Comparison of ENCODE assay signal across 9 cellular contexts in genomic region chr14:44896275-44897040, GRCh38.
A peak's percentile ranks its signal among the peaks of the same experiment; 100 is the strongest.
DNase-seq lines count a peak whose midpoint lies in the region; ATAC-seq, FAIRE-seq and TF ChIP-seq lines count a peak whose summit lies in the region.
"Had no signal": no experiment of that assay in that cellular context is flagged by ENCODE, and none has a peak within 500 bp of the region (broad histone marks: within the 10 kb centered on the region; RNA-seq: fewer than 3 reads in every experiment).

No MANE protein-coding gene starts in this region.

- H3K4me1 Mint-ChIP-seq in activated CD4-positive, alpha-beta memory T cell treated with anti-CD3 and anti-CD28 coated beads for 36 hours (ENCODE audit: low read depth): peaks cover 17% of the 10 kb centered on the region

- H3K4me3 ChIP-seq in right atrium auricular region (peak overlapping the region; percentile 91 to 96), right lobe of liver (peak overlapping the region in 2 of 3 donors; percentile 23 to 43)

- no peak for FAIRE-seq in urothelium cell line (lab: Jason Lieb, UNC)
- FAIRE-seq: endometrium had no signal

- no peaks in the 10 kb centered on the region for H3K27me3 Mint-ChIP-seq in activated CD4-positive, alpha-beta memory T cell treated with anti-CD3 and anti-CD28 coated beads for 36 hours

- H3K27ac ChIP-seq in right atrium auricular region (peak overlapping the region; percentile 100), right lobe of liver (peak overlapping the region; percentile 56 to 67 (median 57))

- POLR2A ChIA-PET in activated CD4-positive, alpha-beta memory T cell treated with anti-CD3 and anti-CD28 coated beads for 36 hours (lab: Charles Lee): interaction anchor here (0.6 to 2.5 kb wide), 6 partner anchors 16 to 357 kb away, joined by 3 to 17 read pairs (median 4); partner anchors contain the start of genes FANCM, KLHL28, MIS18BP1 and TOGARAM1

- H3K9me3 Mint-ChIP-seq in activated CD4-positive, alpha-beta memory T cell treated with anti-CD3 and anti-CD28 coated beads for 36 hours: peaks cover 2% of the 10 kb centered on the region

- H3K4me3 Mint-ChIP-seq in activated CD4-positive, alpha-beta memory T cell treated with anti-CD3 and anti-CD28 coated beads for 36 hours: peak overlapping the region; percentile 87

- no peak for DNase-seq in right atrium auricular region (ENCODE audit: low spot score)
- no peak for DNase-seq in Right ventricle myocardium inferior (ENCODE audit: missing footprints)
- DNase-seq in activated CD4-positive, alpha-beta memory T cell treated with anti-CD3 and anti-CD28 coated beads for 36 hours: no peak
- DNase-seq in right lobe of liver: no peak
- DNase-seq in urothelium cell line (ENCODE audit: low spot score): no peak
- no peak for DNase-seq in DMS153 treated with DMSO at 0.1 percent for 48 hours (lab: John Stamatoyannopoulos, UW; ENCODE audit: unreplicated experiment)
- DNase-seq in iPS-NIHi7 (ENCODE audit: extremely low spot score): no peak

- H3K27ac Mint-ChIP-seq in activated CD4-positive, alpha-beta memory T cell treated with anti-CD3 and anti-CD28 coated beads for 36 hours: peak overlapping the region; percentile 83

- no peaks in the 10 kb centered on the region for H3K9me3 ChIP-seq in right atrium auricular region
- no peaks in the 10 kb centered on the region for H3K9me3 ChIP-seq in right lobe of liver

- intact Hi-C loops in Right ventricle myocardium inferior (cut with DNase I): loop anchor here (2.0 to 5.0 kb wide), 4 partner anchors 66 to 371 kb away; partner anchors contain the start of genes MIS18BP1, PRPF39 and TOGARAM1
- intact Hi-C loops in activated CD4-positive, alpha-beta memory T cell treated with anti-CD3 and anti-CD28 coated beads for 36 hours (cut with micrococcal nuclease): loop anchor here (1.0 to 5.0 kb wide), 5 partner anchors 66 to 371 kb away; partner anchors contain the start of genes FKBP3, MIS18BP1 and TOGARAM1
- intact Hi-C loops in right lobe of liver (cut with DNase I): no loop called here

- H3K36me3 ChIP-seq in right atrium auricular region (no peaks in the 10 kb centered on the region), right lobe of liver (no peaks in the 10 kb centered on the region)

- H3K27me3 ChIP-seq in right atrium auricular region (no peaks in the 10 kb centered on the region), right lobe of liver (no peaks in the 10 kb centered on the region)

- H3K36me3 Mint-ChIP-seq in activated CD4-positive, alpha-beta memory T cell treated with anti-CD3 and anti-CD28 coated beads for 36 hours: no peaks in the 10 kb centered on the region

- CTCF ChIA-PET in activated CD4-positive, alpha-beta memory T cell treated with anti-CD3 and anti-CD28 coated beads for 36 hours (lab: Charles Lee): interaction anchor here (0.7 to 1.1 kb wide), 2 partner anchors 50 to 356 kb away, joined by 3 to 5 read pairs; partner anchors contain the start of gene MIS18BP1

- TF ChIP-seq POLR2A in right lobe of liver (IDR thresholded peaks at IDR 0.05): no peak

- H3K4me1 ChIP-seq in right atrium auricular region: peaks cover 0 to 20% of the 10 kb centered on the region in 2 donors
- H3K4me1 ChIP-seq in right lobe of liver: peaks cover 0 to 9% (median 0%) of the 10 kb centered on the region in 4 donors

- ATAC-seq in Right ventricle myocardium inferior: no peak
- ATAC-seq in right lobe of liver: no peak
- ATAC-seq in GM21390 (IDR thresholded peaks at IDR 0.05; ENCODE audit: unreplicated experiment): no peak

- no peak for TF ChIP-seq CTCF in right atrium auricular region (IDR thresholded peaks at IDR 0.05)
- no peak for TF ChIP-seq CTCF in right lobe of liver (IDR thresholded peaks at IDR 0.05)

- 80% methylated on average over 10 of the region's 10 CpGs for WGBS in right lobe of liver (ENCODE audit: insufficient coverage, low coverage, low lambda C conversion rate, missing lambda C conversion rate)

Comparison
In these comparisons a context has a peak if more than half of its experiments do, and no peak if none do; other contexts are left out.
1. intact Hi-C loops: an anchor here in Right ventricle myocardium inferior (2.0 to 5.0 kb wide) and activated CD4-positive, alpha-beta memory T cell treated with anti-CD3 and anti-CD28 coated beads for 36 hours (1.0 to 5.0 kb wide); none called in right lobe of liver.